14 cellular contexts compared by ENCODE assay signal in genomic region chr2:156703628-156704027, GRCh38.
"Had no signal": no experiment of that assay in that cellular context is flagged by ENCODE, and none has a peak within 500 bp of the region (broad histone marks: within the 10 kb centered on the region; RNA-seq: fewer than 3 reads in every experiment).

No MANE protein-coding gene starts in this region.

- H3K27me3 ChIP-seq: left lung, neutrophil, stomach had no signal

- H3K9me3 ChIP-seq: left lung, neutrophil, psoas muscle, stomach had no signal

- H3K4me3 Mint-ChIP-seq: immature natural killer cell; naive thymus-derived CD4-positive, alpha-beta T cell had no signal

- H3K36me3 Mint-ChIP-seq: immature natural killer cell; naive thymus-derived CD4-positive, alpha-beta T cell had no signal

- H3K4me1 ChIP-seq: left lung had no signal

- H3K36me3 ChIP-seq: left lung, neutrophil, stomach had no signal

- H3K4me1 Mint-ChIP-seq: immature natural killer cell; naive thymus-derived CD4-positive, alpha-beta T cell had no signal

- DNase-seq: cortex of kidney; dorsolateral prefrontal cortex; effector CD8-positive, alpha-beta T cell; immature natural killer cell; left lung; naive thymus-derived CD4-positive, alpha-beta T cell; psoas muscle; retina; small intestine; stimulated activated CD4-positive, alpha-beta T cell treated with anti-CD3 and anti-CD28 coated beads, Interleukin-12 subunit alpha, Interleukin-12 subunit beta, amount 100 ng/mL, for 4 hours; stimulated activated naive CD4-positive, alpha-beta T cell; stomach; trophoblast cell had no signal

- H3K4me3 ChIP-seq: dorsolateral prefrontal cortex, left lung, psoas muscle, stomach had no signal

- ATAC-seq: left lung; naive thymus-derived CD4-positive, alpha-beta T cell had no signal

- H3K27ac Mint-ChIP-seq: immature natural killer cell; naive thymus-derived CD4-positive, alpha-beta T cell had no signal

- H3K27ac ChIP-seq: dorsolateral prefrontal cortex, left lung, neutrophil, psoas muscle had no signal
